ENCODE assay signal across 8 cellular contexts in the genomic region with DNA sequence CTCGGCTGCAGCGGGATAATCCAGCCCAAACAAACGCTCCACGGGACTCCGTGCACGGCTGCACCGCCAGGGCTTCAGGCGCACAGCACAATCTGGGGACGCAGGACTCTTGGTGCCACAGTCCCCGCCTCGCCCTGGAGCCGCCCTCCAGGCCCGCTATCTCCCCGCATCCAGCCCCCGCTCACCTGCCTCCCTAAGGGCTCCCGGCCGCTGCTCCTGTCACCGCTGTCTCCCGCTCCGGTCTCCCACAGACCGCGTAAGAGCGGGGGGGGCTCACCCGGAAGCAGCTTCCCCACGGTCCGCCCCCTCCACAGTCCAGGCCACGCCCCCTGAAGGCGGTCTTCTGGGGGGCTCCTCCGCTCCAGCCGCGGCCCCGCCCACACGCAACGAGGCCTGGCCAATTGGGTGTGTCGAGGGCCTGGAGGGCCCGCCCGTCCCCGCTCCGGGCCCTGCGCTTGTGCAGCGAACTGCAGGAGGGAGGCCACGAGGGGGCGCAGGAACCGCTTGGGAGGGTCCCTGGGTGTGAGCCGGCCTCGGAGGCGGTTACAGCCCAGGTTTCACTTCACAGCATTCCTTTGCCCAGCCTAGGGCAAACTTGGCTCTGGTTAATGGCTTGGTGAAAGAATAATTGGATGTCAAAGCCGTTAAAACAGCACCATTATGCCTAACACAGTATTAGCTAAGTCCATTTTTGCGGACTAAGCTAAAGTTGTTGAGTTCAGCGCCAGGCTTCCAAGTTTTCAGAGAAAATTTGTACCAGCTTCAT. TPM values are rescaled to one million over a fixed set of nuclear protein-coding genes. Genes with fewer than 3 reads are reported as not detected.
A peak's percentile ranks its signal among the peaks of the same experiment; 100 is the strongest.
DNase-seq lines count a peak whose midpoint lies in the region; ATAC-seq and TF ChIP-seq lines count a peak whose summit lies in the region.

A gene (minus strand): TSS at position 258 of the 766 bp plus-strand sequence. CDS start 7,725 bp downstream, outside the sequence.

- H3K36me3 ChIP-seq in cardiac muscle cell = no peaks in the 10 kb centered on the region

- peak; percentile 97 for TF ChIP-seq CTCF in GM12875 (IDR thresholded peaks at IDR 0.05; ENCODE audit: borderline replicate concordance, insufficient read depth, low read depth, low read length)
- peak; percentile 93 for TF ChIP-seq CTCF in cardiac muscle cell (IDR thresholded peaks at IDR 0.05; ENCODE audit: low read depth, low read length)
- TF ChIP-seq CTCF in type B pancreatic cell (conservative IDR thresholded peaks at IDR 0.05) = peak; percentile 99

- H3K27me3 ChIP-seq in cardiac muscle cell = no peaks in the 10 kb centered on the region

- no peaks in the 10 kb centered on the region for H3K36me3 Mint-ChIP-seq in activated naive CD8-positive, alpha-beta T cell treated with anti-CD3 and anti-CD28 coated beads, Interleukin-2, amount 50 U/mL, for 24 hours (ENCODE audit: low read depth)
- H3K36me3 Mint-ChIP-seq in type B pancreatic cell = no peaks in the 10 kb centered on the region

- H3K9me3 ChIP-seq in cardiac muscle cell (ENCODE audit: low read depth) = no peaks in the 10 kb centered on the region

- peak within 1 kb of the TSS; percentile 81 for H3K27ac Mint-ChIP-seq in activated naive CD8-positive, alpha-beta T cell treated with anti-CD3 and anti-CD28 coated beads, Interleukin-2, amount 50 U/mL, for 24 hours
- H3K27ac Mint-ChIP-seq in type B pancreatic cell = peak within 1 kb of the TSS; percentile 92

- peak within 1 kb of the TSS; percentile 64 for H3K27ac ChIP-seq in cardiac muscle cell

- peak within 1 kb of the TSS; percentile 89 for H3K4me3 Mint-ChIP-seq in activated naive CD8-positive, alpha-beta T cell treated with anti-CD3 and anti-CD28 coated beads, Interleukin-2, amount 50 U/mL, for 24 hours
- H3K4me3 Mint-ChIP-seq in type B pancreatic cell = peak within 1 kb of the TSS; percentile 92

- H3K27me3 Mint-ChIP-seq in activated naive CD8-positive, alpha-beta T cell treated with anti-CD3 and anti-CD28 coated beads, Interleukin-2, amount 50 U/mL, for 24 hours = no peaks in the 10 kb centered on the region
- H3K27me3 Mint-ChIP-seq in type B pancreatic cell = no peaks in the 10 kb centered on the region

- DNase-seq in NCI-H1417 treated with DMSO at 0.1 percent for 48 hours (lab: John Stamatoyannopoulos, UW) (peak; percentile 96), SW480 (ENCODE audit: low spot score) (peak; percentile 96), cardiac muscle cell (ENCODE audit: low read depth in 1 of 2, low spot score in 1 of 2) (peak; percentile 99 to 100), pons (ENCODE audit: low spot score) (peak; percentile 99), type B pancreatic cell (ENCODE audit: extremely low spot score, unreplicated experiment) (peak; percentile 100)
- DNase-seq in activated naive CD8-positive, alpha-beta T cell treated with anti-CD3 and anti-CD28 coated beads, Interleukin-2, amount 50 U/mL, for 24 hours = peak; percentile 100

- peak; percentile 100 for ATAC-seq in HG02798 (IDR thresholded peaks at IDR 0.05; ENCODE audit: poor library complexity, unreplicated experiment)
- ATAC-seq in activated naive CD8-positive, alpha-beta T cell treated with anti-CD3 and anti-CD28 coated beads, Interleukin-2, amount 50 U/mL, for 24 hours = peak; percentile 98

- H3K4me3 ChIP-seq in GM12875 (ENCODE audit: low read depth, low read length) (peak within 1 kb of the TSS; percentile 95), cardiac muscle cell (peak within 1 kb of the TSS; percentile 80)

- peaks cover 3% of the 10 kb centered on the region for H3K4me1 ChIP-seq in cardiac muscle cell (ENCODE audit: low read depth)

- H3K4me1 Mint-ChIP-seq in activated naive CD8-positive, alpha-beta T cell treated with anti-CD3 and anti-CD28 coated beads, Interleukin-2, amount 50 U/mL, for 24 hours = peaks cover 21% of the 10 kb centered on the region
- H3K4me1 Mint-ChIP-seq in type B pancreatic cell (ENCODE audit: unreplicated experiment) = peaks cover 22% of the 10 kb centered on the region

- H3K9me3 Mint-ChIP-seq in activated naive CD8-positive, alpha-beta T cell treated with anti-CD3 and anti-CD28 coated beads, Interleukin-2, amount 50 U/mL, for 24 hours = no peaks in the 10 kb centered on the region
- no peaks in the 10 kb centered on the region for H3K9me3 Mint-ChIP-seq in type B pancreatic cell

RNA-seq across cellular contexts. Expression of the gene that starts here (rescaled TPM):
- total RNA-seq in cardiac muscle cell (16.6 and 19.1 TPM in 2 replicates), type B pancreatic cell (ENCODE audit: low replicate concordance) (41.4 and 57.0 TPM in 2 replicates)
- 17.3 and 20.3 TPM in 2 replicates for polyA plus RNA-seq in cardiac muscle cell

Comparison
In these comparisons a context has a peak if more than half of its experiments do, and no peak if none do; other contexts are left out.
1. Peak in every context shown above with its lines: DNase-seq, ATAC-seq, H3K4me3 ChIP-seq and H3K27ac ChIP-seq.